19 cellular contexts compared by ENCODE assay signal in genomic region chr1:245182028-245182427, GRCh38.
"Had no signal": no experiment of that assay in that cellular context is flagged by ENCODE, and none has a peak within 500 bp of the region (broad histone marks: within the 10 kb centered on the region; RNA-seq: fewer than 3 reads in every experiment).

No MANE protein-coding gene starts in this region.

- H3K4me3 Mint-ChIP-seq: IgD-negative memory B cell had no signal

- ATAC-seq: K562 had no signal

- DNase-seq: Kasumi-1, MM.1S, NCI-H1436, NCI-H187, NCI-H2029, NCI-H2081 treated with DMSO at 0.1 percent for 48 hours, NCI-H2171, NCI-H226, NCI-H446, NCI-H510A, NCI-H524 treated with DMSO at 0.1 percent for 48 hours, NCI-H69, NCI-H774, RPMI8226, SHP77, SK-N-SH had no signal

- H3K4me3 ChIP-seq: K562 had no signal

- H3K36me3 Mint-ChIP-seq: IgD-negative memory B cell had no signal

- H3K9ac ChIP-seq: KMS-11, SK-N-SH had no signal

- H3K9me3 Mint-ChIP-seq: IgD-negative memory B cell had no signal

- H3K27ac Mint-ChIP-seq: IgD-negative memory B cell had no signal

- H3K4me1 Mint-ChIP-seq: IgD-negative memory B cell had no signal

- H3K4me2 ChIP-seq: KMS-11, SK-N-SH had no signal

- H3K27ac ChIP-seq: KMS-11 had no signal

- H3K9me3 ChIP-seq: SK-N-SH had no signal
